ENCODE assay signal across 11 cellular contexts in the genomic region with DNA sequence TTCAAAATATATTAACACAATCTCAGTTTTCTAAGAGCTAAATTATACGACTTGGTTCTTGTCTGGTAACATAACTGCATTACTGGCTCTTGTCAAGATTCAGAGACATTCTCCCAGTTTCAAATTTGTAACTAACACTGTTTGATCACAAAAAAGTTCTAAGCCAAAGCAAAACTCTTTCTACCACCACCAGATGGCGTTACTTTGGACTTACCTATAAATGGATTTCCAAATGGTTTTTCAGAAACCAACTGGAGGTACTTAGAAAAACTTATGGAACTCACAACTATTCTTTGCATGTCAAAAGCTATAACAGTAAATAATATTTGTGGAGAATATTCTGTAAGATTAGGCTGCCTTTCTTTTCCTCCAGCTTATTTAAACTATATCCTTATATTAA. TPM values are rescaled to one million over a fixed set of nuclear protein-coding genes. Genes with fewer than 3 reads are reported as not detected.
A peak's percentile ranks its signal among the peaks of the same experiment; 100 is the strongest.
DNase-seq lines count a peak whose midpoint lies in the region; ATAC-seq and TF ChIP-seq lines count a peak whose summit lies in the region.
"Had no signal": no experiment of that assay in that cellular context is flagged by ENCODE, and none has a peak within 500 bp of the region (broad histone marks: within the 10 kb centered on the region; RNA-seq: fewer than 3 reads in every experiment).

No MANE protein-coding gene starts in this region.

- no peak overlapping the region for H3K4me3 Mint-ChIP-seq in type B pancreatic cell
- H3K4me3 Mint-ChIP-seq: naive B cell; T-helper 2 cell treated with Interferon-gamma antibody and Interleukin-4, amounts not matched to agents 5 μg/mL and 100 μg/mL, for 36 hours had no signal

- peak; percentile 26 for TF ChIP-seq CTCF in left ventricle myocardium inferior (IDR thresholded peaks at IDR 0.05; ENCODE audit: borderline replicate concordance)
- TF ChIP-seq CTCF in OCI-LY1 (IDR thresholded peaks at IDR 0.05; ENCODE audit: low read length) = peak; percentile 50; the same call in 1 of the 2 replicates
- TF ChIP-seq CTCF in epithelial cell of proximal tubule (conservative IDR thresholded peaks at IDR 0.05; ENCODE audit: low read depth, low read length) = peak; percentile 52
- peak; percentile 61 for TF ChIP-seq CTCF in type B pancreatic cell (conservative IDR thresholded peaks at IDR 0.05)

- no peaks in the 10 kb centered on the region for H3K36me3 Mint-ChIP-seq in type B pancreatic cell
- H3K36me3 Mint-ChIP-seq: naive B cell had no signal

- no peak overlapping the region for H3K4me3 ChIP-seq in left ventricle myocardium inferior
- no peak overlapping the region for H3K4me3 ChIP-seq in right cardiac atrium (ENCODE audit: low read length)
- no peak overlapping the region for H3K4me3 ChIP-seq in OCI-LY1 (ENCODE audit: low read depth, low read length, poor library complexity, severe bottlenecking)
- H3K4me3 ChIP-seq in epithelial cell of proximal tubule (ENCODE audit: low read depth, low read length) = no peak overlapping the region

- WGBS in right cardiac atrium = 47% methylated on average over 2 of the region's 2 CpGs

- no peak overlapping the region for H3K27ac Mint-ChIP-seq in type B pancreatic cell
- H3K27ac Mint-ChIP-seq: activated T-helper 2 cell treated with anti-CD3 and anti-CD28 coated beads, Interferon-gamma antibody, Interleukin-2, Interleukin-4, amounts not matched to agents 10 μg/mL and 5 μg/mL and 100 μg/mL, durations not matched to agents 14 hours and 24 hours and 36 hours; naive B cell; T-helper 2 cell treated with Interferon-gamma antibody and Interleukin-4, amounts not matched to agents 5 μg/mL and 100 μg/mL, for 36 hours had no signal

- ATAC-seq in right cardiac atrium (no peak), GM19351 (IDR thresholded peaks at IDR 0.05; ENCODE audit: unreplicated experiment) (no peak)

- H3K4me1 Mint-ChIP-seq in type B pancreatic cell (ENCODE audit: unreplicated experiment) = no peaks in the 10 kb centered on the region
- H3K4me1 Mint-ChIP-seq: naive B cell had no signal

- H3K9me3 ChIP-seq in left ventricle myocardium inferior (replicated peaks) = peaks cover 10% of the 10 kb centered on the region
- H3K9me3 ChIP-seq in right cardiac atrium (ENCODE audit: control insufficient read depth, low read length) = no peaks in the 10 kb centered on the region
- no peaks in the 10 kb centered on the region for H3K9me3 ChIP-seq in OCI-LY1 (ENCODE audit: low read length)

- H3K9me2 ChIP-seq in OCI-LY1 (ENCODE audit: low read depth, low read length) = no peaks in the 10 kb centered on the region

- no peaks in the 10 kb centered on the region for H4K20me1 ChIP-seq in OCI-LY1 (ENCODE audit: insufficient read depth, low read length)

- no peaks in the 10 kb centered on the region for H3K27me3 Mint-ChIP-seq in type B pancreatic cell
- H3K27me3 Mint-ChIP-seq: naive B cell had no signal

- no peaks in the 10 kb centered on the region for H3K27me3 ChIP-seq in left ventricle myocardium inferior (ENCODE audit: low read depth)
- no peaks in the 10 kb centered on the region for H3K27me3 ChIP-seq in right cardiac atrium (ENCODE audit: control insufficient read depth, insufficient read depth)
- no peaks in the 10 kb centered on the region for H3K27me3 ChIP-seq in OCI-LY1 (ENCODE audit: insufficient read depth, low read length)

- no peaks in the 10 kb centered on the region for H3F3A ChIP-seq in OCI-LY1 (ENCODE audit: insufficient read depth, low read length)

- no peaks in the 10 kb centered on the region for H3K4me1 ChIP-seq in left ventricle myocardium inferior
- H3K4me1 ChIP-seq in right cardiac atrium (ENCODE audit: control insufficient read depth, insufficient read depth, low read length) = no peaks in the 10 kb centered on the region
- H3K4me1 ChIP-seq in OCI-LY1 (ENCODE audit: insufficient read depth, low read length, severe bottlenecking) = no peaks in the 10 kb centered on the region

- H3K79me2 ChIP-seq in OCI-LY1 (ENCODE audit: insufficient read depth, low read length) = no peaks in the 10 kb centered on the region

- H3K36me3 ChIP-seq in left ventricle myocardium inferior (no peaks in the 10 kb centered on the region), OCI-LY1 (ENCODE audit: insufficient read depth, low read length) (no peaks in the 10 kb centered on the region)

- intact Hi-C loops in left ventricle myocardium inferior (cut with micrococcal nuclease) (no loop called here), right cardiac atrium (cut with DNase I) (no loop called here)

- H2AFZ ChIP-seq in OCI-LY1 (ENCODE audit: low read length) = no peak overlapping the region

- DNase-seq in left ventricle myocardium inferior (no peak), right cardiac atrium (no peak), epithelial cell of proximal tubule (ENCODE audit: low read depth) (no peak), type B pancreatic cell (ENCODE audit: extremely low spot score, unreplicated experiment) (no peak), nucleus accumbens (lab: John Stamatoyannopoulos, UW) (no peak)
- no peak for DNase-seq in central memory CD4-positive, alpha-beta T cell
- DNase-seq: naive B cell had no signal

- H3K9me3 Mint-ChIP-seq in type B pancreatic cell = peaks cover 4% of the 10 kb centered on the region

- H3K4me2 ChIP-seq in OCI-LY1 (ENCODE audit: low read length) = no peak overlapping the region

- no peak overlapping the region for H3K9ac ChIP-seq in OCI-LY1 (ENCODE audit: low read length)

- no peak overlapping the region for H3K27ac ChIP-seq in left ventricle myocardium inferior (replicated peaks)
- no peak overlapping the region for H3K27ac ChIP-seq in right cardiac atrium (ENCODE audit: low read length)
- no peak overlapping the region for H3K27ac ChIP-seq in OCI-LY1 (ENCODE audit: low read depth, low read length, poor library complexity, severe bottlenecking)

RNA-seq across cellular contexts. Expression of gene GFRAL, which starts 34.2 kb away (rescaled TPM):
- total RNA-seq in left ventricle myocardium inferior (not detected), right cardiac atrium (not detected), epithelial cell of proximal tubule (not detected in 2 replicates), type B pancreatic cell (ENCODE audit: low replicate concordance) (not detected in 2 replicates)
- not detected for polyA plus RNA-seq in right cardiac atrium
- total RNA-seq: activated T-helper 2 cell treated with anti-CD3 and anti-CD28 coated beads, Interferon-gamma antibody, Interleukin-2, Interleukin-4, amounts not matched to agents 10 μg/mL and 5 μg/mL and 100 μg/mL, durations not matched to agents 14 hours and 24 hours and 36 hours had no signal
